In the genomic region with DNA sequence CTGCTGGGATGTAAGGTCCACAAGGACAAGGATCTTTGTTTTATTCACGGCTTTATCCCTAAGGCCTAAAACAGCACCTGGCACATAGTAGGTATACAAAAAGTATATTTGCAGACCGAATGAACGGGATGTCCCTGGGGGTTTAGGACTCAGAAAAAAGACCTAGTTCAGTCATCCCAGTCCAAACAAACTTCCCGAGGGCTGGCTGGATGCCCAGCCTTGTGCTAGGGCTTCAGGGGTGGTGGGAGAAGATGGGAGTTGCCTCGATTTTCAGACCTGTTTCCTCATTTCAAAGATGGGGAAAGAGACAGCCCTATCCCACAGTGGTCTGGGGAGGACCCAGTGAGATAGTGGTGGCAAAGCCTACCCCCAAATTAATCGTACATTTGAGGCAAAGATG, we compare ENCODE assay signal across 1 cellular context.
TF ChIP-seq lines count a peak whose summit lies in the region.

No MANE protein-coding gene starts in this region.

TF ChIP-seq in endothelial cell of umbilical vein, 7 proteins besides CTCF, POLR2A, EP300 and RAD21:
- TF ChIP-seq, protein P1, sequence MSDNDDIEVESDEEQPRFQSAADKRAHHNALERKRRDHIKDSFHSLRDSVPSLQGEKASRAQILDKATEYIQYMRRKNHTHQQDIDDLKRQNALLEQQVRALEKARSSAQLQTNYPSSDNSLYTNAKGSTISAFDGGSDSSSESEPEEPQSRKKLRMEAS (IDR thresholded peaks at IDR 0.05; ENCODE audit: insufficient read depth, insufficient read length) = no peak
- TF ChIP-seq GATA2 (IDR thresholded peaks at IDR 0.05; ENCODE audit: insufficient read depth, insufficient read length, low read depth, low read length) (no peak), MYC (IDR thresholded peaks at IDR 0.05; ENCODE audit: low read depth, low read length) (no peak), JUN (IDR thresholded peaks at IDR 0.05; ENCODE audit: borderline replicate concordance, insufficient read depth, insufficient read length, low read depth) (no peak), EZH2 (IDR thresholded peaks at IDR 0.05; ENCODE audit: borderline replicate concordance, low read depth, low read length, severe bottlenecking) (no peak), FOS (IDR thresholded peaks at IDR 0.05; ENCODE audit: borderline replicate concordance, insufficient read depth, low read length) (no peak), POLR2AphosphoS5 (IDR thresholded peaks at IDR 0.05; ENCODE audit: insufficient read depth, low read depth, low read length) (no peak)
TF ChIP-seq in endothelial cell of umbilical vein: peak in this region for 0.
